In the genomic region with DNA sequence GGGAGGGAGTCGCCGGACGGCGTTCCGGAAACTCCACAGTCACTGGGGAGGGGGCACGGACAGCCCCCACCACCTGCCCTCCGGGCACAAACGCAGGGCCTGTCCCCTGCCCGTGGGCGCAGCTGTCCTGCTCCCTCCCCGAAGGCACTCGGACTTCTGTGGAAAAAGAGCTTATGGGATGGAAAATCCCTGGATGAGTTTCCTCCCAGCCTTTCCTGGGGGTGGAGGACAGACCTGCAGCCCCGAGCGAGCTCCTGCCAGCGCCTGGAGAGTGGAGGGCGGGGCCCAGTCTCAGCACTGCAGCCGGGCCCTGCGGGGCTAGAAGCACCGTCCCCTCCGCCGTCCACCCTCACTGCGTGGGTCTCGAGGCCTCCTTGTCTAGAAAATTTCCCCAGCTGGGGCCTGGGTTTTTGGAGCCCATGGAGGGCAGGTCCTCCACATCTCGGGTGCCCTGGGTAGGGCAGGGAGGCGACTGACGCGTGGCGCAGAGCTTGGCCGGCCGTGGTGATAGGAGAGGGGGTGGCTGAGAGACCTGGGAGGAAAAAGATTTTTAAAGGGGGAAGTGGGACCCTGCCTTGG, we compare ENCODE assay signal across 9 cellular contexts. TPM values are rescaled to one million over a fixed set of nuclear protein-coding genes. Genes with fewer than 3 reads are reported as not detected.
A peak's percentile ranks its signal among the peaks of the same experiment; 100 is the strongest.
DNase-seq lines count a peak whose midpoint lies in the region; ATAC-seq and TF ChIP-seq lines count a peak whose summit lies in the region.
"Had no signal": no experiment of that assay in that cellular context is flagged by ENCODE, and none has a peak within 500 bp of the region (broad histone marks: within the 10 kb centered on the region; RNA-seq: fewer than 3 reads in every experiment).

No MANE protein-coding gene starts in this region.

- H3K4me3 Mint-ChIP-seq in activated CD8-positive, alpha-beta T cell treated with anti-CD3 and anti-CD28 coated beads for 36 hours, result peak overlapping the region; percentile 7
- H3K4me3 Mint-ChIP-seq in activated CD8-positive, alpha-beta T cell treated with anti-CD3 and anti-CD28 coated beads, Interleukin-2, amount 10 ng/mL, durations not matched to agents 7 days and 5 days, result no peak overlapping the region
- peak overlapping the region; percentile 63 for H3K4me3 Mint-ChIP-seq in endodermal cell
- H3K4me3 Mint-ChIP-seq in activated T-helper 17 cell treated with anti-CD3 and anti-CD28 coated beads, Interleukin-2, amount 50 U/mL, for 72 hours, result no peak overlapping the region

- 0 to 12% methylated on average over 3 to 30 of the region's 30 CpGs for WGBS in endodermal cell (ENCODE audit: insufficient coverage in 1 of 2, insufficient read length in 1 of 2), 2 experiments

- TF ChIP-seq CTCF in activated CD8-positive, alpha-beta T cell treated with anti-CD3 and anti-CD28 coated beads for 36 hours (IDR thresholded peaks at IDR 0.05), result no peak
- TF ChIP-seq CTCF in endodermal cell (conservative IDR thresholded peaks at IDR 0.05) (no peak), upper lobe of right lung (IDR thresholded peaks at IDR 0.05) (no peak)

- no peak overlapping the region for H3K27ac Mint-ChIP-seq in activated CD8-positive, alpha-beta T cell treated with anti-CD3 and anti-CD28 coated beads for 36 hours
- no peak overlapping the region for H3K27ac Mint-ChIP-seq in activated CD8-positive, alpha-beta T cell treated with anti-CD3 and anti-CD28 coated beads, Interleukin-2, amount 10 ng/mL, durations not matched to agents 7 days and 5 days
- peak overlapping the region; percentile 86 for H3K27ac Mint-ChIP-seq in endodermal cell
- H3K27ac Mint-ChIP-seq in activated T-helper 17 cell treated with anti-CD3 and anti-CD28 coated beads, Interleukin-2, amount 50 U/mL, for 72 hours, result no peak overlapping the region

- CTCF ChIA-PET in activated CD8-positive, alpha-beta T cell treated with anti-CD3 and anti-CD28 coated beads for 36 hours (lab: Charles Lee), result no interaction called here
- CTCF ChIA-PET in activated CD8-positive, alpha-beta T cell treated with anti-CD3 and anti-CD28 coated beads, Interleukin-2, amount 10 ng/mL, durations not matched to agents 7 days and 5 days (lab: Charles Lee), result interaction anchor here (1.0 kb wide), 1 partner anchor 169 kb away, joined by 3 read pairs; no protein-coding TSS in a partner anchor

- no peak overlapping the region for H3K9ac ChIP-seq in endodermal cell (ENCODE audit: extremely low read depth, low read length, poor library complexity, severe bottlenecking)

- POLR2A ChIA-PET in activated CD8-positive, alpha-beta T cell treated with anti-CD3 and anti-CD28 coated beads for 36 hours (lab: Charles Lee), result no interaction called here
- POLR2A ChIA-PET in activated CD8-positive, alpha-beta T cell treated with anti-CD3 and anti-CD28 coated beads, Interleukin-2, amount 10 ng/mL, durations not matched to agents 7 days and 5 days (lab: Charles Lee), result no interaction called here

- no peaks in the 10 kb centered on the region for H3K9me3 Mint-ChIP-seq in activated CD8-positive, alpha-beta T cell treated with anti-CD3 and anti-CD28 coated beads for 36 hours
- H3K9me3 Mint-ChIP-seq in activated CD8-positive, alpha-beta T cell treated with anti-CD3 and anti-CD28 coated beads, Interleukin-2, amount 10 ng/mL, durations not matched to agents 7 days and 5 days (ENCODE audit: insufficient read depth), result no peaks in the 10 kb centered on the region
- H3K9me3 Mint-ChIP-seq in endodermal cell, result no peaks in the 10 kb centered on the region
- no peaks in the 10 kb centered on the region for H3K9me3 Mint-ChIP-seq in activated T-helper 17 cell treated with anti-CD3 and anti-CD28 coated beads, Interleukin-2, amount 50 U/mL, for 72 hours

- H3K9me3 ChIP-seq in endodermal cell (ENCODE audit: control insufficient read depth, low read length) (no peaks in the 10 kb centered on the region), upper lobe of right lung (no peaks in the 10 kb centered on the region)

- no peaks in the 10 kb centered on the region for H3K36me3 ChIP-seq in endodermal cell (ENCODE audit: control insufficient read depth, insufficient read depth, low read length)
- H3K36me3 ChIP-seq in upper lobe of right lung, result no peaks in the 10 kb centered on the region

- peaks cover 30% of the 10 kb centered on the region for H3K4me1 Mint-ChIP-seq in activated CD8-positive, alpha-beta T cell treated with anti-CD3 and anti-CD28 coated beads for 36 hours (ENCODE audit: low read depth)
- peaks cover 23% of the 10 kb centered on the region for H3K4me1 Mint-ChIP-seq in activated CD8-positive, alpha-beta T cell treated with anti-CD3 and anti-CD28 coated beads, Interleukin-2, amount 10 ng/mL, durations not matched to agents 7 days and 5 days (ENCODE audit: low read depth)
- H3K4me1 Mint-ChIP-seq in endodermal cell, result peaks cover 9% of the 10 kb centered on the region
- H3K4me1 Mint-ChIP-seq in activated T-helper 17 cell treated with anti-CD3 and anti-CD28 coated beads, Interleukin-2, amount 50 U/mL, for 72 hours, result no peaks in the 10 kb centered on the region

- intact Hi-C loops in activated CD8-positive, alpha-beta T cell treated with anti-CD3 and anti-CD28 coated beads for 36 hours (cut with micrococcal nuclease), result loop anchor here (10.0 kb wide), 1 partner anchor 80 kb away; no protein-coding TSS in a partner anchor
- intact Hi-C loops in upper lobe of right lung (cut with DNase I), result loop anchor here (10.0 kb wide), 1 partner anchor 120 kb away; a partner anchor contains a TSS

- H3K27me3 ChIP-seq in endodermal cell (ENCODE audit: control insufficient read depth, insufficient read depth, low read length, poor library complexity, severe bottlenecking), result no peaks in the 10 kb centered on the region
- peaks cover 30% of the 10 kb centered on the region for H3K27me3 ChIP-seq in upper lobe of right lung

- H3K36me3 Mint-ChIP-seq in activated CD8-positive, alpha-beta T cell treated with anti-CD3 and anti-CD28 coated beads for 36 hours (ENCODE audit: low read depth), result no peaks in the 10 kb centered on the region
- no peaks in the 10 kb centered on the region for H3K36me3 Mint-ChIP-seq in activated CD8-positive, alpha-beta T cell treated with anti-CD3 and anti-CD28 coated beads, Interleukin-2, amount 10 ng/mL, durations not matched to agents 7 days and 5 days (ENCODE audit: low read depth)
- H3K36me3 Mint-ChIP-seq in endodermal cell (ENCODE audit: low read depth), result no peaks in the 10 kb centered on the region
- no peaks in the 10 kb centered on the region for H3K36me3 Mint-ChIP-seq in activated T-helper 17 cell treated with anti-CD3 and anti-CD28 coated beads, Interleukin-2, amount 50 U/mL, for 72 hours (ENCODE audit: low read depth)

- no peak for DNase-seq in activated CD8-positive, alpha-beta T cell treated with anti-CD3 and anti-CD28 coated beads for 36 hours
- DNase-seq in activated CD8-positive, alpha-beta T cell treated with anti-CD3 and anti-CD28 coated beads, Interleukin-2, amount 10 ng/mL, durations not matched to agents 7 days and 5 days, result no peak
- peak; percentile 85 for DNase-seq in endodermal cell
- DNase-seq in mucosa of gallbladder (ENCODE audit: low spot score), result peak; percentile 20
- DNase-seq in upper lobe of right lung, result no peak
- no peak for DNase-seq in SHP77 treated with DMSO at 0.1 percent for 48 hours (lab: John Stamatoyannopoulos, UW)
- DNase-seq in NCI-H128 (lab: John Stamatoyannopoulos, UW; ENCODE audit: unreplicated experiment), result no peak
- DNase-seq: AML-193 had no signal

- H3K4me1 ChIP-seq in endodermal cell (ENCODE audit: control insufficient read depth, insufficient read depth, low read length) (peaks cover 5% of the 10 kb centered on the region), upper lobe of right lung (peaks cover 28% of the 10 kb centered on the region)

- H3K27ac ChIP-seq in endodermal cell (ENCODE audit: low read depth, low read length) (no peak overlapping the region), upper lobe of right lung (peak overlapping the region; percentile 87)

- H3K27me3 Mint-ChIP-seq in activated CD8-positive, alpha-beta T cell treated with anti-CD3 and anti-CD28 coated beads for 36 hours, result peaks cover 15% of the 10 kb centered on the region
- peaks cover 20% of the 10 kb centered on the region for H3K27me3 Mint-ChIP-seq in activated CD8-positive, alpha-beta T cell treated with anti-CD3 and anti-CD28 coated beads, Interleukin-2, amount 10 ng/mL, durations not matched to agents 7 days and 5 days (ENCODE audit: low read depth)
- no peaks in the 10 kb centered on the region for H3K27me3 Mint-ChIP-seq in endodermal cell (ENCODE audit: insufficient read depth)
- H3K27me3 Mint-ChIP-seq in activated T-helper 17 cell treated with anti-CD3 and anti-CD28 coated beads, Interleukin-2, amount 50 U/mL, for 72 hours, result peaks cover 6% of the 10 kb centered on the region

- H3K4me3 ChIP-seq in endodermal cell (ENCODE audit: low read length) (peak overlapping the region; percentile 41), upper lobe of right lung (peak overlapping the region; percentile 58)

- no peak for ATAC-seq in activated CD8-positive, alpha-beta T cell treated with anti-CD3 and anti-CD28 coated beads for 36 hours
- ATAC-seq in activated CD8-positive, alpha-beta T cell treated with anti-CD3 and anti-CD28 coated beads, Interleukin-2, amount 10 ng/mL, durations not matched to agents 7 days and 5 days, result no peak
- ATAC-seq in upper lobe of right lung, result no peak
- no peak for ATAC-seq in activated T-helper 17 cell treated with anti-CD3 and anti-CD28 coated beads, Interleukin-2, amount 50 U/mL, for 72 hours (replicated peaks)

RNA-seq across cellular contexts. Expression of a gene that starts 6.5 kb away (rescaled TPM):
- total RNA-seq in activated CD8-positive, alpha-beta T cell treated with anti-CD3 and anti-CD28 coated beads for 36 hours, result 1 to 10 TPM; 4.1 to 5.2 TPM
- total RNA-seq in activated CD8-positive, alpha-beta T cell treated with anti-CD3 and anti-CD28 coated beads, Interleukin-2, amount 10 ng/mL, durations not matched to agents 7 days and 5 days, result under 1 TPM; 0.26 to 0.42 TPM
- total RNA-seq in endodermal cell, result 100 to 1,000 TPM; 232 to 407 TPM
- 172 TPM for polyA plus RNA-seq in endodermal cell (2013, experiment 1 of 2)
- polyA plus RNA-seq in endodermal cell (2013, experiment 2 of 2), result 154 TPM
- 583 TPM for total RNA-seq in mucosa of gallbladder
- total RNA-seq in upper lobe of right lung, result 175 TPM
- 1 to 10 TPM in 1 of 2 donors, under 1 TPM in 1; 0.69 to 2.0 TPM for total RNA-seq in activated T-helper 17 cell treated with anti-CD3 and anti-CD28 coated beads, Interleukin-2, amount 50 U/mL, for 72 hours

Comparison
In these comparisons a context has a peak if more than half of its experiments do, and no peak if none do; other contexts are left out.
1. H3K4me3 Mint-ChIP-seq: peak in activated CD8-positive, alpha-beta T cell treated with anti-CD3 and anti-CD28 coated beads for 36 hours (single experiment) and endodermal cell (single experiment); none in activated CD8-positive, alpha-beta T cell treated with anti-CD3 and anti-CD28 coated beads, Interleukin-2, amount 10 ng/mL, durations not matched to agents 7 days and 5 days (single experiment) and activated T-helper 17 cell treated with anti-CD3 and anti-CD28 coated beads, Interleukin-2, amount 50 U/mL, for 72 hours (single experiment).
2. DNase-seq: peak in endodermal cell (single experiment) and mucosa of gallbladder (single experiment); none in activated CD8-positive, alpha-beta T cell treated with anti-CD3 and anti-CD28 coated beads for 36 hours (single experiment), activated CD8-positive, alpha-beta T cell treated with anti-CD3 and anti-CD28 coated beads, Interleukin-2, amount 10 ng/mL, durations not matched to agents 7 days and 5 days (single experiment), upper lobe of right lung (single experiment), SHP77 treated with DMSO at 0.1 percent for 48 hours (single experiment) and NCI-H128 (single experiment).
3. RNA of a gene that starts 6.5 kb away (total RNA-seq): 583 TPM in mucosa of gallbladder (single experiment), 232 to 407 TPM in endodermal cell and 175 TPM in upper lobe of right lung (single experiment); 4.1 to 5.2 TPM in activated CD8-positive, alpha-beta T cell treated with anti-CD3 and anti-CD28 coated beads for 36 hours, 0.69 to 2.0 TPM in activated T-helper 17 cell treated with anti-CD3 and anti-CD28 coated beads, Interleukin-2, amount 50 U/mL, for 72 hours and 0.26 to 0.42 TPM in activated CD8-positive, alpha-beta T cell treated with anti-CD3 and anti-CD28 coated beads, Interleukin-2, amount 10 ng/mL, durations not matched to agents 7 days and 5 days; every median in the first group is over 10 times any median in the second.